Comparison of ENCODE assay signal across 10 cellular contexts in genomic region chr10:30639946-30640786, GRCh38. TPM values are rescaled to one million over a fixed set of nuclear protein-coding genes. Genes with fewer than 3 reads are reported as not detected.
DNase-seq lines count a peak whose midpoint lies in the region; ATAC-seq, FAIRE-seq and TF ChIP-seq lines count a peak whose summit lies in the region.
"Had no signal": no experiment of that assay in that cellular context is flagged by ENCODE, and none has a peak within 500 bp of the region (broad histone marks: within the 10 kb centered on the region; RNA-seq: fewer than 3 reads in every experiment).

No MANE protein-coding gene starts in this region.

- no peaks in the 10 kb centered on the region for H3K9me3 Mint-ChIP-seq in CD8-positive, alpha-beta T cell

- H3K36me3 ChIP-seq in CD8-positive, alpha-beta T cell (ENCODE audit: insufficient read depth, low read length) = no peaks in the 10 kb centered on the region
- H3K36me3 ChIP-seq in OCI-LY7 (ENCODE audit: insufficient read depth, low read length) = no peaks in the 10 kb centered on the region

- no peak overlapping the region for H3K4me3 Mint-ChIP-seq in CD8-positive, alpha-beta T cell

- FAIRE-seq in GM19239 (lab: Jason Lieb, UNC) = peak; percentile 73

- H3K9me2 ChIP-seq in OCI-LY7 (ENCODE audit: insufficient read depth, low read length) = no peaks in the 10 kb centered on the region

- ATAC-seq in CD8-positive, alpha-beta T cell = peak; percentile 40
- no peak for ATAC-seq in HG02571 (IDR thresholded peaks at IDR 0.05; ENCODE audit: unreplicated experiment)

- H3K4me1 Mint-ChIP-seq in CD8-positive, alpha-beta T cell (ENCODE audit: low read depth) = no peaks in the 10 kb centered on the region

- H3K36me3 Mint-ChIP-seq in CD8-positive, alpha-beta T cell = no peaks in the 10 kb centered on the region

- H3K27me3 ChIP-seq in CD8-positive, alpha-beta T cell (ENCODE audit: insufficient read depth, low read length) = no peaks in the 10 kb centered on the region

- no peak overlapping the region for H3K27ac ChIP-seq in CD8-positive, alpha-beta T cell (ENCODE audit: low read depth, low read length)
- no peak overlapping the region for H3K27ac ChIP-seq in OCI-LY7 (ENCODE audit: low read depth, low read length, poor library complexity, severe bottlenecking)

- no peaks in the 10 kb centered on the region for H4K20me1 ChIP-seq in OCI-LY7 (ENCODE audit: insufficient read depth, low read length)

- DNase-seq in CD8-positive, alpha-beta T cell = peak in 2 of 7 experiments; percentile 10 to 20
- peak; percentile 21 for DNase-seq in GM19239 (ENCODE audit: insufficient read length, low spot score)
- peak; percentile 59 for DNase-seq in OCI-LY7 (ENCODE audit: low spot score)
- peak; percentile 66 to 80 for DNase-seq in dermis microvascular lymphatic vessel endothelial cell (ENCODE audit: low read depth in 2 of 2)
- peak; percentile 64 for DNase-seq in medulla oblongata (ENCODE audit: extremely low spot score)
- DNase-seq in mesenteric fat pad (ENCODE audit: low spot score) = no peak
- no peak for DNase-seq in activated naive CD4-positive, alpha-beta T cell treated with Interleukin-2 at 50 U/mL for 16 hours
- DNase-seq: right cardiac atrium had no signal

- BruUV-seq in OCI-LY7 (replicated peaks; lab: Mats Ljungman, UMichigan) = no TSS peak

- H3K27ac Mint-ChIP-seq in CD8-positive, alpha-beta T cell = no peak overlapping the region

- H3K9me3 ChIP-seq in CD8-positive, alpha-beta T cell (ENCODE audit: low read length) = no peaks in the 10 kb centered on the region
- H3K9me3 ChIP-seq in OCI-LY7 (ENCODE audit: low read length) = no peaks in the 10 kb centered on the region

- H3K79me2 ChIP-seq in OCI-LY7 (ENCODE audit: insufficient read depth, low read depth, low read length) = no peaks in the 10 kb centered on the region

- POLR2A ChIA-PET in CD8-positive, alpha-beta T cell (lab: Charles Lee) = interaction anchor here (0.7 kb wide), 1 partner anchor 1094 kb away, joined by 3 read pairs; no protein-coding TSS in a partner anchor
- POLR2A ChIA-PET in OCI-LY7 (lab: Charles Lee) = interaction anchor here (0.9 kb wide), 1 partner anchor 49 kb away, joined by 3 read pairs; no protein-coding TSS in a partner anchor

- no peak overlapping the region for H3K4me3 ChIP-seq in CD8-positive, alpha-beta T cell (ENCODE audit: low read depth, low read length)
- no peak overlapping the region for H3K4me3 ChIP-seq in OCI-LY7 (ENCODE audit: low read depth, low read length, poor library complexity, severe bottlenecking)

- CTCF ChIA-PET in CD8-positive, alpha-beta T cell (lab: Charles Lee) = interaction anchor here (0.7 to 2.4 kb wide), 28 partner anchors 8 to 1410 kb away, joined by 3 to 30 read pairs (median 4); partner anchors contain the start of gene LYZL2
- CTCF ChIA-PET in OCI-LY7 (lab: Charles Lee; ENCODE audit: unreplicated experiment) = no interaction called here

- peaks cover 40% of the 10 kb centered on the region for H3K27me3 Mint-ChIP-seq in CD8-positive, alpha-beta T cell (ENCODE audit: low read depth)

- H3K4me2 ChIP-seq in OCI-LY7 (ENCODE audit: low read length) = no peak overlapping the region

- no peak overlapping the region for H2AFZ ChIP-seq in OCI-LY7 (ENCODE audit: low read length)

- peak; percentile 92 for TF ChIP-seq CTCF in CD8-positive, alpha-beta T cell (IDR thresholded peaks at IDR 0.05)
- peak; percentile 92 for TF ChIP-seq CTCF in OCI-LY7 (conservative IDR thresholded peaks at IDR 0.05; ENCODE audit: low read length)

- no peaks in the 10 kb centered on the region for H3K4me1 ChIP-seq in CD8-positive, alpha-beta T cell (ENCODE audit: insufficient read depth, low read length)
- no peaks in the 10 kb centered on the region for H3K4me1 ChIP-seq in OCI-LY7 (ENCODE audit: insufficient read depth, low read length, poor library complexity, severe bottlenecking)

- intact Hi-C loops in CD8-positive, alpha-beta T cell (cut with DNase I, micrococcal nuclease) = loop anchor here in 1 of 2 experiments (2.0 kb wide), 1 partner anchor 79 kb away; no protein-coding TSS in a partner anchor
- intact Hi-C loops in OCI-LY7 (cut with micrococcal nuclease; ENCODE audit: unreplicated experiment) = no loop called here

RNA-seq across cellular contexts. Expression of gene LYZL2, which starts 10.6 kb away (rescaled TPM):
- total RNA-seq in CD8-positive, alpha-beta T cell = not detected
- not detected in 2 replicates for total RNA-seq in OCI-LY7 (2014; rRNA removed; shearing (Covaris generic))
- total RNA-seq in OCI-LY7 (2022) (not detected in 2 replicates), dermis microvascular lymphatic vessel endothelial cell (not detected in 2 replicates), mesenteric fat pad (not detected)
- total RNA-seq: right cardiac atrium; T-helper 1 cell treated with Interleukin-12 subunit alpha and Interleukin-12 subunit beta and Interleukin-4 antibody, amounts not matched to agents 30 ng/mL and 1 ng/mL, for 36 hours had no signal

Comparison
In these comparisons a context has a peak if more than half of its experiments do, and no peak if none do; other contexts are left out.
1. DNase-seq: peak in GM19239 (single experiment), OCI-LY7 (single experiment), dermis microvascular lymphatic vessel endothelial cell (2 of 2) and medulla oblongata (single experiment); none in mesenteric fat pad (single experiment) and activated naive CD4-positive, alpha-beta T cell treated with Interleukin-2 at 50 U/mL for 16 hours (single experiment).